18 cellular contexts compared by ENCODE assay signal in genomic region chr11:29317669-29318068, GRCh38.
DNase-seq lines count a peak whose midpoint lies in the region; ATAC-seq and TF ChIP-seq lines count a peak whose summit lies in the region.
"Had no signal": no experiment of that assay in that cellular context is flagged by ENCODE, and none has a peak within 500 bp of the region (broad histone marks: within the 10 kb centered on the region; RNA-seq: fewer than 3 reads in every experiment).

No MANE protein-coding gene starts in this region.

- WGBS in adrenal gland, 4 donors, result 61 to 78% (median 68%) methylated on average over 3 of the region's 3 CpGs

- no peaks in the 10 kb centered on the region for H3K36me3 ChIP-seq in skeletal muscle satellite cell (ENCODE audit: insufficient read depth, low read length)
- no peaks in the 10 kb centered on the region for H3K36me3 ChIP-seq in adrenal gland (replicated peaks in 1 of 2)
- no peaks in the 10 kb centered on the region for H3K36me3 ChIP-seq in BE2C

- no peaks in the 10 kb centered on the region for H3K27me3 ChIP-seq in skeletal muscle satellite cell (ENCODE audit: control insufficient read depth, insufficient read depth, low read length)
- H3K27me3 ChIP-seq in adrenal gland, result no peaks in the 10 kb centered on the region
- no peaks in the 10 kb centered on the region for H3K27me3 ChIP-seq in BE2C

- H3K27ac Mint-ChIP-seq in stimulated activated effector memory CD8-positive, alpha-beta T cell treated with anti-CD3 and anti-CD28 coated beads, Interleukin-12 subunit alpha, Interleukin-12 subunit beta, amount 100 ng/mL, for 72 hours, result no peak overlapping the region
- H3K27ac Mint-ChIP-seq: B cell; CD4-positive, alpha-beta T cell; GM23338 had no signal

- H3K4me2 ChIP-seq in skeletal muscle satellite cell (ENCODE audit: low read length), result peak overlapping the region; percentile 45
- H3K4me2 ChIP-seq: GM23338, PC-9 had no signal

- TF ChIP-seq POLR2A in adrenal gland (IDR thresholded peaks at IDR 0.05), result no peak

- H3K4me3 ChIP-seq in fibroblast of mammary gland (ENCODE audit: control insufficient read depth, low read depth, low read length) (no peak overlapping the region), skeletal muscle satellite cell (ENCODE audit: low read length) (peak overlapping the region; percentile 28), adrenal gland (no peak overlapping the region), BE2C (ENCODE audit: low read depth, low read length) (no peak overlapping the region)
- H3K4me3 ChIP-seq: GM23338, PC-9 had no signal

- no peak overlapping the region for H3K4me3 Mint-ChIP-seq in stimulated activated effector memory CD8-positive, alpha-beta T cell treated with anti-CD3 and anti-CD28 coated beads, Interleukin-12 subunit alpha, Interleukin-12 subunit beta, amount 100 ng/mL, for 72 hours
- H3K4me3 Mint-ChIP-seq: B cell; CD4-positive, alpha-beta T cell; GM23338 had no signal

- ATAC-seq in stimulated activated effector memory CD8-positive, alpha-beta T cell treated with anti-CD3 and anti-CD28 coated beads, Interleukin-12 subunit alpha, Interleukin-12 subunit beta, amount 100 ng/mL, for 72 hours, result no peak
- ATAC-seq: GM23338 had no signal

- no peaks in the 10 kb centered on the region for H3K4me1 Mint-ChIP-seq in stimulated activated effector memory CD8-positive, alpha-beta T cell treated with anti-CD3 and anti-CD28 coated beads, Interleukin-12 subunit alpha, Interleukin-12 subunit beta, amount 100 ng/mL, for 72 hours
- H3K4me1 Mint-ChIP-seq: B cell, GM23338 had no signal

- H3K36me3 Mint-ChIP-seq in stimulated activated effector memory CD8-positive, alpha-beta T cell treated with anti-CD3 and anti-CD28 coated beads, Interleukin-12 subunit alpha, Interleukin-12 subunit beta, amount 100 ng/mL, for 72 hours, result no peaks in the 10 kb centered on the region

- peak; percentile 80 for DNase-seq in EH (ENCODE audit: low read depth)
- DNase-seq in M059J (ENCODE audit: low read depth), result peak; percentile 35
- DNase-seq in fibroblast of mammary gland (ENCODE audit: low read depth), result peak; percentile 25
- no peak for DNase-seq in adrenal gland
- no peak for DNase-seq in stimulated activated effector memory CD8-positive, alpha-beta T cell treated with anti-CD3 and anti-CD28 coated beads, Interleukin-12 subunit alpha, Interleukin-12 subunit beta, amount 100 ng/mL, for 72 hours (ENCODE audit: low spot score in 2 of 2)
- no peak for DNase-seq in BE2C
- no peak for DNase-seq in GDM1 (lab: John Stamatoyannopoulos, UW)
- DNase-seq: ACHN; CD4-positive, alpha-beta T cell; MM.1S; NCI-H1092 treated with DMSO at 0.1 percent for 48 hours; NCI-H2081 treated with DMSO at 0.1 percent for 48 hours; NCI-H510A; NCI-H82; PC-9 had no signal

- H3K27ac ChIP-seq in adrenal gland, result no peak overlapping the region
- H3K27ac ChIP-seq: PC-9 had no signal

- intact Hi-C loops in adrenal gland (cut with DNase I), result no loop called here

- peak overlapping the region; percentile 72 for H3K9ac ChIP-seq in skeletal muscle satellite cell (ENCODE audit: low read depth, low read length)

- H3K9me3 ChIP-seq in skeletal muscle satellite cell (replicated peaks; ENCODE audit: low read length), result no peaks in the 10 kb centered on the region
- no peaks in the 10 kb centered on the region for H3K9me3 ChIP-seq in adrenal gland (replicated peaks in 1 of 3)
- H3K9me3 ChIP-seq in BE2C, result no peaks in the 10 kb centered on the region

- H3K4me1 ChIP-seq in skeletal muscle satellite cell (ENCODE audit: control insufficient read depth, insufficient read depth, low read length) (peaks cover 69% of the 10 kb centered on the region), adrenal gland (replicated peaks in 1 of 2) (no peaks in the 10 kb centered on the region), BE2C (no peaks in the 10 kb centered on the region)

- H3K9me3 Mint-ChIP-seq in stimulated activated effector memory CD8-positive, alpha-beta T cell treated with anti-CD3 and anti-CD28 coated beads, Interleukin-12 subunit alpha, Interleukin-12 subunit beta, amount 100 ng/mL, for 72 hours, result peaks cover 21% of the 10 kb centered on the region
- H3K9me3 Mint-ChIP-seq: GM23338 had no signal

- TF ChIP-seq CTCF in fibroblast of mammary gland (conservative IDR thresholded peaks at IDR 0.05; ENCODE audit: control insufficient read depth, insufficient read depth, low read depth, low read length) (no peak), adrenal gland (IDR thresholded peaks at IDR 0.05) (no peak), BE2C (IDR thresholded peaks at IDR 0.05; ENCODE audit: low read depth, low read length) (no peak)

Comparison
In these comparisons a context has a peak if more than half of its experiments do, and no peak if none do; other contexts are left out.
1. DNase-seq: peak in EH (single experiment), M059J (single experiment) and fibroblast of mammary gland (single experiment); none in adrenal gland (0 of 7), stimulated activated effector memory CD8-positive, alpha-beta T cell treated with anti-CD3 and anti-CD28 coated beads, Interleukin-12 subunit alpha, Interleukin-12 subunit beta, amount 100 ng/mL, for 72 hours (0 of 2), BE2C (single experiment) and GDM1 (single experiment).